ENCODE assay signal across 25 cellular contexts in the genomic region with DNA sequence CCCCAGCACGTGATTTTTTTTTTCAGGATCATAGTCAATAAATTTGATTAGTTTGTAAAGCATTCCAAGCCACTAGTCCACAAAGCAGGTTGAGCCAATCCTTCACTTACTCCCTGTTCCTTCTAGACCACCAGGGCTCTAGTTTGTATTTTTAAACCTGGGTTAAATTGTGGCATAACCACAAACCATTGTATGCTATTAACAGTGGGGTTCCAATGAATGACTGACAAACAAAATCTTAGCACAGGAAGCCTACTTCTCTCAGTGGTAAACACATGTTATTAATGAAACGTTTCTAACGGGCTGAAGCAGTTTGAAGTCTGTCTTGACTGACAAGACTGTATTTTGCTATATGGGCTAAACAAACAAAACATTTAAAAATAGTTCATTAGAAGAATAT. TPM values are rescaled to one million over a fixed set of nuclear protein-coding genes. Genes with fewer than 3 reads are reported as not detected.
DNase-seq lines count a peak whose midpoint lies in the region; ATAC-seq and TF ChIP-seq lines count a peak whose summit lies in the region.
"Had no signal": no experiment of that assay in that cellular context is flagged by ENCODE, and none has a peak within 500 bp of the region (broad histone marks: within the 10 kb centered on the region; RNA-seq: fewer than 3 reads in every experiment).

No MANE protein-coding gene starts in this region.

- H3K36me3 Mint-ChIP-seq in activated T-helper 1 cell treated with anti-CD3 and anti-CD28 coated beads, Interleukin-12 subunit alpha, Interleukin-12 subunit beta, Interleukin-2, Interleukin-4 antibody, amounts not matched to agents 30 ng/mL and 10 ng/mL and 1 ng/mL, durations not matched to agents 14 hours and 24 hours and 36 hours (ENCODE audit: low read depth) = no peaks in the 10 kb centered on the region
- H3K36me3 Mint-ChIP-seq: naive thymus-derived CD8-positive, alpha-beta T cell had no signal

- no peak overlapping the region for H3K27ac ChIP-seq in DND-41 (ENCODE audit: low read length)
- no peak overlapping the region for H3K27ac ChIP-seq in left lung
- H3K27ac ChIP-seq: A549, cardiac muscle cell, right lobe of liver, vagina had no signal

- no peaks in the 10 kb centered on the region for H4K20me1 ChIP-seq in DND-41 (ENCODE audit: insufficient read depth, low read length)

- in situ Hi-C loops in G401 (cut with HindIII; ENCODE audit: low sequenced_read_pairs) = no loop called here

- H3K9me3 Mint-ChIP-seq in activated T-helper 1 cell treated with anti-CD3 and anti-CD28 coated beads, Interleukin-12 subunit alpha, Interleukin-12 subunit beta, Interleukin-2, Interleukin-4 antibody, amounts not matched to agents 30 ng/mL and 10 ng/mL and 1 ng/mL, durations not matched to agents 14 hours and 24 hours and 36 hours = peaks cover 4% of the 10 kb centered on the region
- H3K9me3 Mint-ChIP-seq: dendritic cell treated with granulocyte-macrophage colony-stimulating factor and Interleukin-4, amounts not matched to agents 40 ng/mL and 50 ng/mL, for 4 days; T-helper 2 cell treated with Interferon-gamma antibody and Interleukin-4, amounts not matched to agents 5 μg/mL and 100 μg/mL, for 36 hours had no signal

- H3K4me1 ChIP-seq in DND-41 (ENCODE audit: insufficient read depth, low read length) (no peaks in the 10 kb centered on the region), left lung (no peaks in the 10 kb centered on the region)
- H3K4me1 ChIP-seq: A549, right lobe of liver, vagina had no signal

- TF ChIP-seq CTCF in DND-41 (IDR thresholded peaks at IDR 0.05; ENCODE audit: borderline replicate concordance, extremely low read depth, low read length, poor library complexity, severe bottlenecking) (no peak), left lung (IDR thresholded peaks at IDR 0.05) (no peak)

- no peaks in the 10 kb centered on the region for H3K4me1 Mint-ChIP-seq in activated T-helper 1 cell treated with anti-CD3 and anti-CD28 coated beads, Interleukin-12 subunit alpha, Interleukin-12 subunit beta, Interleukin-2, Interleukin-4 antibody, amounts not matched to agents 30 ng/mL and 10 ng/mL and 1 ng/mL, durations not matched to agents 14 hours and 24 hours and 36 hours (ENCODE audit: low read depth)

- H3K27me3 Mint-ChIP-seq in activated T-helper 1 cell treated with anti-CD3 and anti-CD28 coated beads, Interleukin-12 subunit alpha, Interleukin-12 subunit beta, Interleukin-2, Interleukin-4 antibody, amounts not matched to agents 30 ng/mL and 10 ng/mL and 1 ng/mL, durations not matched to agents 14 hours and 24 hours and 36 hours (ENCODE audit: insufficient read depth) = peaks cover 10% of the 10 kb centered on the region
- H3K27me3 Mint-ChIP-seq: dendritic cell treated with granulocyte-macrophage colony-stimulating factor and Interleukin-4, amounts not matched to agents 40 ng/mL and 50 ng/mL, for 4 days had no signal

- intact Hi-C loops in left lung (cut with DNase I) = no loop called here
- intact Hi-C loops in activated T-helper 1 cell treated with anti-CD3 and anti-CD28 coated beads, Interleukin-12 subunit alpha, Interleukin-12 subunit beta, Interleukin-2, Interleukin-4 antibody, amounts not matched to agents 30 ng/mL and 10 ng/mL and 1 ng/mL, durations not matched to agents 14 hours and 24 hours and 36 hours (cut with micrococcal nuclease) = no loop called here

- no peaks in the 10 kb centered on the region for H3K9me3 ChIP-seq in DND-41 (ENCODE audit: insufficient read depth, low read length, severe bottlenecking)
- no peaks in the 10 kb centered on the region for H3K9me3 ChIP-seq in left lung
- H3K9me3 ChIP-seq: A549, right lobe of liver, vagina had no signal

- H3K4me3 Mint-ChIP-seq in activated T-helper 1 cell treated with anti-CD3 and anti-CD28 coated beads, Interleukin-12 subunit alpha, Interleukin-12 subunit beta, Interleukin-2, Interleukin-4 antibody, amounts not matched to agents 30 ng/mL and 10 ng/mL and 1 ng/mL, durations not matched to agents 14 hours and 24 hours and 36 hours = no peak overlapping the region
- H3K4me3 Mint-ChIP-seq: activated B cell treated with CpG ODN at 0.5 μM for 24 hours; dendritic cell treated with granulocyte-macrophage colony-stimulating factor and Interleukin-4, amounts not matched to agents 40 ng/mL and 50 ng/mL, for 4 days; naive thymus-derived CD8-positive, alpha-beta T cell; T-helper 2 cell treated with Interferon-gamma antibody and Interleukin-4, amounts not matched to agents 5 μg/mL and 100 μg/mL, for 36 hours had no signal

- H3K4me3 ChIP-seq in DND-41 (ENCODE audit: low read depth in 1 of 2, low read length in 2 of 2) (no peak overlapping the region), left lung (no peak overlapping the region)
- H3K4me3 ChIP-seq: A549, cardiac muscle cell, right lobe of liver, vagina had no signal

- no peak overlapping the region for H3K4me2 ChIP-seq in DND-41 (ENCODE audit: insufficient read depth, low read length)
- H3K4me2 ChIP-seq: A549 had no signal

- H3K79me2 ChIP-seq in DND-41 (ENCODE audit: insufficient read depth, low read length) = no peaks in the 10 kb centered on the region

- peak; percentile 75 for ATAC-seq in DND-41 (ENCODE audit: insufficient read depth, low read depth)
- ATAC-seq in GM19452 (IDR thresholded peaks at IDR 0.05; ENCODE audit: unreplicated experiment) = peak; percentile 69
- ATAC-seq in HG02943 (IDR thresholded peaks at IDR 0.05; ENCODE audit: low read depth, unreplicated experiment) = peak; percentile 76
- ATAC-seq in HG03457 (IDR thresholded peaks at IDR 0.05; ENCODE audit: unreplicated experiment) = peak; percentile 77
- no peak for ATAC-seq in left lung
- ATAC-seq: A549; naive thymus-derived CD8-positive, alpha-beta T cell; right lobe of liver had no signal

- H3K9ac ChIP-seq in DND-41 (ENCODE audit: low read depth, low read length) = no peak overlapping the region

- H3K27ac Mint-ChIP-seq in activated T-helper 1 cell treated with anti-CD3 and anti-CD28 coated beads, Interleukin-12 subunit alpha, Interleukin-12 subunit beta, Interleukin-2, Interleukin-4 antibody, amounts not matched to agents 30 ng/mL and 10 ng/mL and 1 ng/mL, durations not matched to agents 14 hours and 24 hours and 36 hours = no peak overlapping the region
- H3K27ac Mint-ChIP-seq: activated B cell treated with CpG ODN at 0.5 μM for 24 hours; dendritic cell treated with granulocyte-macrophage colony-stimulating factor and Interleukin-4, amounts not matched to agents 40 ng/mL and 50 ng/mL, for 4 days; naive thymus-derived CD8-positive, alpha-beta T cell; T-helper 2 cell treated with Interferon-gamma antibody and Interleukin-4, amounts not matched to agents 5 μg/mL and 100 μg/mL, for 36 hours had no signal

- no peak overlapping the region for H2AFZ ChIP-seq in DND-41 (ENCODE audit: low read depth, low read length)

- DNase-seq in DND-41 (no peak), GDM1 (lab: John Stamatoyannopoulos, UW) (no peak), G401 (ENCODE audit: low spot score) (no peak), left lung (no peak)
- DNase-seq in activated T-helper 1 cell treated with anti-CD3 and anti-CD28 coated beads, Interleukin-12 subunit alpha, Interleukin-12 subunit beta, Interleukin-2, Interleukin-4 antibody, amounts not matched to agents 30 ng/mL and 10 ng/mL and 1 ng/mL, durations not matched to agents 14 hours and 24 hours and 36 hours (ENCODE audit: low spot score) = no peak
- DNase-seq: activated B cell treated with CpG ODN at 0.5 μM for 24 hours; activated CD4-positive, alpha-beta T cell treated with anti-CD3 and anti-CD28 coated beads, Interleukin-2, amount 50 U/mL, for 48 hours; Calu3; EL; GOT3; KG1; mesenchymal stem cell; naive thymus-derived CD8-positive, alpha-beta T cell; NCI-H1694 treated with DMSO at 0.1 percent for 48 hours; NCI-H345; right lobe of liver had no signal

- H3K27me3 ChIP-seq in DND-41 (ENCODE audit: insufficient read depth, low read length, poor library complexity) (no peaks in the 10 kb centered on the region), left lung (no peaks in the 10 kb centered on the region)
- H3K27me3 ChIP-seq: cardiac muscle cell, right lobe of liver, vagina had no signal

- no peaks in the 10 kb centered on the region for H3K36me3 ChIP-seq in DND-41 (ENCODE audit: insufficient read depth, low read length)
- H3K36me3 ChIP-seq in left lung = no peaks in the 10 kb centered on the region
- H3K36me3 ChIP-seq: cardiac muscle cell, right lobe of liver, vagina had no signal

RNA-seq across cellular contexts. Expression of gene GYPA, which starts 48.6 kb away (rescaled TPM):
- total RNA-seq in G401 (2014; rRNA removed; shearing (Covaris generic)) = not detected in 2 replicates
- not detected for total RNA-seq in left lung
- not detected in 2 replicates for total RNA-seq in activated T-helper 1 cell treated with anti-CD3 and anti-CD28 coated beads, Interleukin-12 subunit alpha, Interleukin-12 subunit beta, Interleukin-2, Interleukin-4 antibody, amounts not matched to agents 30 ng/mL and 10 ng/mL and 1 ng/mL, durations not matched to agents 14 hours and 24 hours and 36 hours
- total RNA-seq: activated B cell treated with CpG ODN at 0.5 μM for 24 hours; Calu3; cardiac muscle cell; naive thymus-derived CD8-positive, alpha-beta T cell; osteocyte; vagina had no signal
